9 cellular contexts compared by ENCODE assay signal in genomic region chr6:136226674-136227377, GRCh38. TPM values are rescaled to one million over a fixed set of nuclear protein-coding genes. Genes with fewer than 3 reads are reported as not detected.
A peak's percentile ranks its signal among the peaks of the same experiment; 100 is the strongest.
DNase-seq lines count a peak whose midpoint lies in the region; ATAC-seq and TF ChIP-seq lines count a peak whose summit lies in the region.
"Had no signal": no experiment of that assay in that cellular context is flagged by ENCODE, and none has a peak within 500 bp of the region (broad histone marks: within the 10 kb centered on the region; RNA-seq: fewer than 3 reads in every experiment).

No MANE protein-coding gene starts in this region.

- H3K4me3 Mint-ChIP-seq in HFFc6: peak overlapping the region; percentile 67
- H3K4me3 Mint-ChIP-seq in activated T-helper 17 cell treated with anti-CD3 and anti-CD28 coated beads, Interleukin-2, amount 50 U/mL, for 72 hours: peak overlapping the region; percentile 61
- H3K4me3 Mint-ChIP-seq in mesothelial cell of epicardium: no peak overlapping the region
- H3K4me3 Mint-ChIP-seq: stimulated activated naive CD8-positive, alpha-beta T cell treated with anti-CD3 and anti-CD28 coated beads, Interleukin-15, Interleukin-2, amounts not matched to agents 100 ng/mL and 50 ng/mL, for 24 hours had no signal

- peaks cover 9% of the 10 kb centered on the region; the same call in 1 of the 2 replicates for H3K36me3 Mint-ChIP-seq in HFFc6 (ENCODE audit: low read depth)
- H3K36me3 Mint-ChIP-seq in activated T-helper 17 cell treated with anti-CD3 and anti-CD28 coated beads, Interleukin-2, amount 50 U/mL, for 72 hours (ENCODE audit: low read depth): peaks cover 7% of the 10 kb centered on the region
- H3K36me3 Mint-ChIP-seq in mesothelial cell of epicardium: peaks cover 4% of the 10 kb centered on the region

- H3K27ac Mint-ChIP-seq in HFFc6 (peak overlapping the region; percentile 71), mesothelial cell of epicardium (peak overlapping the region; percentile 23)
- peak overlapping the region; percentile 39 for H3K27ac Mint-ChIP-seq in activated T-helper 17 cell treated with anti-CD3 and anti-CD28 coated beads, Interleukin-2, amount 50 U/mL, for 72 hours
- H3K27ac Mint-ChIP-seq: stimulated activated naive CD8-positive, alpha-beta T cell treated with anti-CD3 and anti-CD28 coated beads, Interleukin-15, Interleukin-2, amounts not matched to agents 100 ng/mL and 50 ng/mL, for 24 hours had no signal

- TF ChIP-seq CTCF in HFFc6 (IDR thresholded peaks at IDR 0.05) (no peak), mesothelial cell of epicardium (IDR thresholded peaks at IDR 0.05; ENCODE audit: unreplicated experiment) (no peak)

- DNase-seq in Caki2 (ENCODE audit: low read depth) (peak; percentile 38), HFFc6 (no peak), mesothelial cell of epicardium (ENCODE audit: low spot score in 2 of 2, unreplicated experiment in 2 of 2) (no peak), NCI-H1417 (lab: John Stamatoyannopoulos, UW) (no peak), NCI-H748 treated with DMSO at 0.1 percent for 48 hours (lab: John Stamatoyannopoulos, UW) (no peak)
- no peak for DNase-seq in activated naive CD4-positive, alpha-beta T cell (lab: John Stamatoyannopoulos, UW)

- peaks cover 39% of the 10 kb centered on the region for H3K4me1 Mint-ChIP-seq in HFFc6 (ENCODE audit: low read depth)
- H3K4me1 Mint-ChIP-seq in activated T-helper 17 cell treated with anti-CD3 and anti-CD28 coated beads, Interleukin-2, amount 50 U/mL, for 72 hours: peaks cover 6% of the 10 kb centered on the region
- peaks cover 16% of the 10 kb centered on the region for H3K4me1 Mint-ChIP-seq in mesothelial cell of epicardium

- H3K9me3 Mint-ChIP-seq in HFFc6 (no peaks in the 10 kb centered on the region), mesothelial cell of epicardium (peaks cover 22% of the 10 kb centered on the region)
- no peaks in the 10 kb centered on the region for H3K9me3 Mint-ChIP-seq in activated T-helper 17 cell treated with anti-CD3 and anti-CD28 coated beads, Interleukin-2, amount 50 U/mL, for 72 hours
- H3K9me3 Mint-ChIP-seq: stimulated activated naive CD8-positive, alpha-beta T cell treated with anti-CD3 and anti-CD28 coated beads, Interleukin-15, Interleukin-2, amounts not matched to agents 100 ng/mL and 50 ng/mL, for 24 hours had no signal

- in situ Hi-C loops in Caki2 (cut with HindIII; ENCODE audit: low pct_unique_long_range_greater_than_20kb, low sequenced_read_pairs): no loop called here

- peak; percentile 19 for ATAC-seq in activated T-helper 17 cell treated with anti-CD3 and anti-CD28 coated beads, Interleukin-2, amount 50 U/mL, for 72 hours (replicated peaks)
- no peak for ATAC-seq in HG03439 (IDR thresholded peaks at IDR 0.05; ENCODE audit: unreplicated experiment)

- H3K27me3 Mint-ChIP-seq in HFFc6 (ENCODE audit: insufficient read depth): no peaks in the 10 kb centered on the region; the same call in none of the 2 replicates
- no peaks in the 10 kb centered on the region for H3K27me3 Mint-ChIP-seq in activated T-helper 17 cell treated with anti-CD3 and anti-CD28 coated beads, Interleukin-2, amount 50 U/mL, for 72 hours
- H3K27me3 Mint-ChIP-seq in mesothelial cell of epicardium (ENCODE audit: low read depth): no peaks in the 10 kb centered on the region
- H3K27me3 Mint-ChIP-seq: stimulated activated naive CD8-positive, alpha-beta T cell treated with anti-CD3 and anti-CD28 coated beads, Interleukin-15, Interleukin-2, amounts not matched to agents 100 ng/mL and 50 ng/mL, for 24 hours had no signal

RNA-seq across cellular contexts. Expression of gene MTFR2, which starts 23.3 kb away (rescaled TPM):
- 10.6 and 14.2 TPM in 2 replicates for total RNA-seq in Caki2 (2014; rRNA removed; shearing (Covaris generic); ENCODE audit: low replicate concordance)
- 1 to 10 TPM; 2.6 to 6.8 (median 6.3) TPM for total RNA-seq in HFFc6 (2021; fragmentation: NEBNext Ultra II Directional; extraction: Animal tissue kit (Norgen Biotek cat#: 25700))
- total RNA-seq in activated T-helper 17 cell treated with anti-CD3 and anti-CD28 coated beads, Interleukin-2, amount 50 U/mL, for 72 hours: 10 to 100 TPM; 15.3 to 31.0 TPM
- total RNA-seq in mesothelial cell of epicardium: 1.7 to 2.2 TPM (median 2.0 TPM) in 3 replicates
